In genomic region chr5:96801718-96802117, GRCh38 we compare ENCODE assay signal across 6 cellular contexts. TPM values are rescaled to one million over a fixed set of nuclear protein-coding genes. Genes with fewer than 3 reads are reported as not detected.
A peak's percentile ranks its signal among the peaks of the same experiment; 100 is the strongest.
DNase-seq lines count a peak whose midpoint lies in the region; ATAC-seq, FAIRE-seq and TF ChIP-seq lines count a peak whose summit lies in the region.
"Not testable (repeated sequence)": the region's sequence is repeated elsewhere in the genome, so short reads cannot be mapped to it uniquely, and the experiment has no call there.

No MANE protein-coding gene starts in this region.

- H3K4me1 ChIP-seq in Loucy (ENCODE audit: insufficient read depth, low read length, poor library complexity, severe bottlenecking): peaks cover 50% of the 10 kb centered on the region
- peaks cover 3 to 19% (median 15%) of the 10 kb centered on the region in 4 donors for H3K4me1 ChIP-seq in liver (ENCODE audit: control insufficient read depth in 4 of 4, insufficient read depth in 4 of 4, low read length in 3 of 4)
- peaks cover 35% of the 10 kb centered on the region for H3K4me1 ChIP-seq in mucosa of descending colon (ENCODE audit: low read depth)

- TF ChIP-seq RAD21 in liver (IDR thresholded peaks at IDR 0.05): peak in 1 of 2 donors; percentile 19

- peaks cover 49% of the 10 kb centered on the region for H3K4me1 Mint-ChIP-seq in activated naive CD8-positive, alpha-beta T cell treated with anti-CD3 and anti-CD28 coated beads, Interleukin-2, amount 10 ng/mL, durations not matched to agents 7 days and 5 days

- peak overlapping the region in 1 of 2 donors; percentile 16 for H3K27ac ChIP-seq in liver (ENCODE audit: low read depth in 1 of 2, low read length in 2 of 2)

- peak overlapping the region; percentile 20 for H3K27ac Mint-ChIP-seq in activated naive CD8-positive, alpha-beta T cell treated with anti-CD3 and anti-CD28 coated beads, Interleukin-2, amount 10 ng/mL, durations not matched to agents 7 days and 5 days

- H3K36me3 Mint-ChIP-seq in activated naive CD8-positive, alpha-beta T cell treated with anti-CD3 and anti-CD28 coated beads, Interleukin-2, amount 10 ng/mL, durations not matched to agents 7 days and 5 days: peaks cover 66% of the 10 kb centered on the region

- H3K36me3 ChIP-seq in Loucy (ENCODE audit: insufficient read depth, low read length) (peaks cover 11% of the 10 kb centered on the region; the same call in 1 of the 2 replicates), liver (ENCODE audit: control insufficient read depth in 4 of 4, insufficient read depth in 3 of 4, low read depth in 1 of 4, low read length in 3 of 4) (peaks cover 5 to 25% (median 11%) of the 10 kb centered on the region in 4 donors)
- not testable (repeated sequence) for H3K36me3 ChIP-seq in mucosa of descending colon (ENCODE audit: low read depth)

- not testable (repeated sequence) for DNase-seq in GM19239 (ENCODE audit: insufficient read length, low spot score); activated naive CD8-positive, alpha-beta T cell treated with anti-CD3 and anti-CD28 coated beads, Interleukin-2, amount 10 ng/mL, durations not matched to agents 7 days and 5 days; left colon; mucosa of descending colon

- H3K4me3 ChIP-seq in Loucy (ENCODE audit: low read length, poor library complexity, severe bottlenecking): peak overlapping the region; percentile 41
- not testable (repeated sequence) for H3K4me3 ChIP-seq in liver (ENCODE audit: low read depth in 1 of 3, low read length in 3 of 3); mucosa of descending colon

- intact Hi-C loops in left colon (cut with DNase I, micrococcal nuclease); mucosa of descending colon (cut with DNase I, micrococcal nuclease): not testable (repeated sequence)

- not testable (repeated sequence) for H3K9me3 Mint-ChIP-seq in activated naive CD8-positive, alpha-beta T cell treated with anti-CD3 and anti-CD28 coated beads, Interleukin-2, amount 10 ng/mL, durations not matched to agents 7 days and 5 days

- H3K27me3 Mint-ChIP-seq in activated naive CD8-positive, alpha-beta T cell treated with anti-CD3 and anti-CD28 coated beads, Interleukin-2, amount 10 ng/mL, durations not matched to agents 7 days and 5 days: not testable (repeated sequence)

- peaks cover 56% of the 10 kb centered on the region for H3K79me2 ChIP-seq in Loucy (ENCODE audit: insufficient read depth, low read length)

- H4K20me1 ChIP-seq in Loucy (ENCODE audit: insufficient read depth, low read length, poor library complexity, severe bottlenecking): not testable (repeated sequence)

- POLR2A ChIA-PET in activated naive CD8-positive, alpha-beta T cell treated with anti-CD3 and anti-CD28 coated beads, Interleukin-2, amount 10 ng/mL, durations not matched to agents 7 days and 5 days (lab: Charles Lee): not testable (repeated sequence)

- not testable (repeated sequence) for H3K27me3 ChIP-seq in Loucy (ENCODE audit: insufficient read depth, low read length, poor library complexity, severe bottlenecking); liver (ENCODE audit: control insufficient read depth in 4 of 4, insufficient read depth in 4 of 4, low read length in 3 of 4)

- TF ChIP-seq CTCF in Loucy (conservative IDR thresholded peaks at IDR 0.05; ENCODE audit: low read length); liver (IDR thresholded peaks at IDR 0.05; ENCODE audit: low read depth, low read length, missing input control); mucosa of descending colon (IDR thresholded peaks at IDR 0.05): not testable (repeated sequence)

- H2AFZ ChIP-seq in Loucy (ENCODE audit: low read length): not testable (repeated sequence)

- not testable (repeated sequence) for H3K9ac ChIP-seq in Loucy (ENCODE audit: low read depth, low read length, poor library complexity, severe bottlenecking); liver (ENCODE audit: low read depth in 1 of 2, low read length in 2 of 2)

- not testable (repeated sequence) for H3K9me2 ChIP-seq in Loucy (replicated peaks; ENCODE audit: low read depth, low read length)

- 54% methylated on average over 11 of the region's 11 CpGs for WGBS in liver

- not testable (repeated sequence) for H3F3A ChIP-seq in Loucy (ENCODE audit: low read depth)

- not testable (repeated sequence) for H3K9me3 ChIP-seq in Loucy (ENCODE audit: insufficient read depth, low read depth, low read length); liver (ENCODE audit: control insufficient read depth in 4 of 4, low read length in 3 of 4); mucosa of descending colon

- ATAC-seq in activated naive CD8-positive, alpha-beta T cell treated with anti-CD3 and anti-CD28 coated beads, Interleukin-2, amount 10 ng/mL, durations not matched to agents 7 days and 5 days (ENCODE audit: low read depth): not testable (repeated sequence)
- ATAC-seq in left colon: peak; percentile 39
- ATAC-seq in mucosa of descending colon: peak; percentile 20

- peak; percentile 63 for FAIRE-seq in GM19239 (lab: Jason Lieb, UNC)

- H3K4me3 Mint-ChIP-seq in activated naive CD8-positive, alpha-beta T cell treated with anti-CD3 and anti-CD28 coated beads, Interleukin-2, amount 10 ng/mL, durations not matched to agents 7 days and 5 days: not testable (repeated sequence)

- H3K4me2 ChIP-seq in Loucy (ENCODE audit: low read depth, low read length, poor library complexity, severe bottlenecking): peak overlapping the region; percentile 38

TF ChIP-seq in liver, 16 proteins besides CTCF, POLR2A, EP300 and RAD21:
- TF ChIP-seq RXRA (IDR thresholded peaks at IDR 0.05): peak; percentile 47 to 49
- peak; percentile 41 to 43 for TF ChIP-seq HNF4A (conservative IDR thresholded peaks at IDR 0.05)
- TF ChIP-seq SP1 (IDR thresholded peaks at IDR 0.05): peak; percentile 39

RNA-seq across cellular contexts. Expression of gene ERAP1, which starts 6.0 kb away (rescaled TPM):
- 100 to 1,000 TPM; 134 to 139 TPM for total RNA-seq in activated naive CD8-positive, alpha-beta T cell treated with anti-CD3 and anti-CD28 coated beads, Interleukin-2, amount 10 ng/mL, durations not matched to agents 7 days and 5 days
- 100 to 1,000 TPM; 112 to 120 TPM for total RNA-seq in left colon
- total RNA-seq in liver: 10 to 100 TPM; 51.1 to 74.3 TPM
- 10 to 100 TPM; 19.2 to 20.6 TPM for polyA plus RNA-seq in liver
- total RNA-seq in mucosa of descending colon: 100 to 1,000 TPM in 1 of 3 donors, 10 to 100 TPM in 2; 79.4 to 110 (median 98.4) TPM
